Comparison of ENCODE assay signal across 25 cellular contexts in the genomic region with DNA sequence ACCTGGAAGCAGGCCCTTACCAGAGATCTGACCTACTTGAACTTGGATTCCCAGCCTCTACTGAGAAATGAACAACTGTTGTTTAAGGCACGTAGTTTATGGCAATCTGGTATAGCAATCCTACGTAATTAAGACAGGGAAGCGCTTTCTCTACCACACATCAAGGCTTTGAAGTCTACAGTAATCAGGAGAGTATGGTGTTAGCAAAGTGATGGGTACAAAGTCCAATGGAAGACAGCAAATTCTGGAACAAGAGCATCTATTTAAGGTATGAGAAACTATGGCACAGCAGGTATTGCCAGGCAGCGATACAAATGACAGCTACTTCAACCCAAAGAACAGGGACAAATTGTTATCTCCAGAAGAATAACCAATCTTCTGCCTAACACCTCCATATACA. TPM values are rescaled to one million over a fixed set of nuclear protein-coding genes. Genes with fewer than 3 reads are reported as not detected.
DNase-seq lines count a peak whose midpoint lies in the region; ATAC-seq and TF ChIP-seq lines count a peak whose summit lies in the region.
"Had no signal": no experiment of that assay in that cellular context is flagged by ENCODE, and none has a peak within 500 bp of the region (broad histone marks: within the 10 kb centered on the region; RNA-seq: fewer than 3 reads in every experiment).

No MANE protein-coding gene starts in this region.

- H3K27ac Mint-ChIP-seq in WTC11 (no peak overlapping the region), memory B cell (peak overlapping the region; percentile 95)
- H3K27ac Mint-ChIP-seq: GM23338; HFFc6; mesothelial cell of epicardium; natural killer cell treated with Interleukin-12 subunit alpha and Interleukin-12 subunit beta and Interleukin-15 and Interleukin-18, amount 100 ng/mL, for 72 hours had no signal

- intact Hi-C loops in right cardiac atrium (cut with DNase I), result no loop called here
- intact Hi-C loops in Right ventricle myocardium superior (cut with DNase I), result no loop called here
- intact Hi-C loops in thyroid gland (cut with DNase I), result no loop called here

- ATAC-seq in right cardiac atrium (no peak), Right ventricle myocardium superior (ENCODE audit: poor library complexity) (no peak), WTC11 (no peak), memory B cell (ENCODE audit: low read depth) (no peak), HG03097 (IDR thresholded peaks at IDR 0.05; ENCODE audit: low FRiP score, unreplicated experiment) (no peak)
- ATAC-seq: GM23338; left lung; natural killer cell treated with Interleukin-12 subunit alpha and Interleukin-12 subunit beta and Interleukin-15 and Interleukin-18, amount 100 ng/mL, for 72 hours; Panc1 had no signal

- H3K27me3 ChIP-seq in right cardiac atrium (ENCODE audit: control insufficient read depth, insufficient read depth) (no peaks in the 10 kb centered on the region), thyroid gland (no peaks in the 10 kb centered on the region)
- H3K27me3 ChIP-seq: left lung, MG63 had no signal

- no peak for DNase-seq in right cardiac atrium
- no peak for DNase-seq in Right ventricle myocardium superior
- no peak for DNase-seq in WTC11 (ENCODE audit: low spot score)
- DNase-seq in memory B cell (ENCODE audit: low spot score in 2 of 2), result no peak
- no peak for DNase-seq in thyroid gland
- DNase-seq in stimulated activated CD4-positive, alpha-beta T cell treated with anti-CD3 and anti-CD28 coated beads, Interleukin-4, amount 100 ng/mL, for 1 hour, result no peak
- DNase-seq: activated CD4-positive, alpha-beta T cell treated with anti-CD3 and anti-CD28 coated beads for 1 hour; EL; HFFc6; hippocampal formation; KG1; left lung; MG63; NCI-H1105 treated with DMSO at 0.1 percent for 48 hours; NCI-H2029 treated with DMSO at 0.1 percent for 48 hours; NCI-H2227 treated with DMSO at 0.1 percent for 48 hours; NCI-H526 treated with DMSO at 0.1 percent for 48 hours; SIG-M5; stimulated activated CD4-positive, alpha-beta T cell treated with anti-CD3 and anti-CD28 coated beads, Interleukin-2, amount 100 ng/mL, for 48 hours had no signal

- no peak overlapping the region for H3K4me3 Mint-ChIP-seq in WTC11
- H3K4me3 Mint-ChIP-seq in memory B cell, result no peak overlapping the region
- H3K4me3 Mint-ChIP-seq: GM23338; HFFc6; mesothelial cell of epicardium; natural killer cell treated with Interleukin-12 subunit alpha and Interleukin-12 subunit beta and Interleukin-15 and Interleukin-18, amount 100 ng/mL, for 72 hours had no signal

- peaks cover 25% of the 10 kb centered on the region for H3K4me1 Mint-ChIP-seq in WTC11
- peaks cover 38% of the 10 kb centered on the region for H3K4me1 Mint-ChIP-seq in memory B cell
- H3K4me1 Mint-ChIP-seq: GM23338 had no signal

- no peaks in the 10 kb centered on the region for H3K36me3 ChIP-seq in thyroid gland
- H3K36me3 ChIP-seq: left lung, MG63 had no signal

- peaks cover 11% of the 10 kb centered on the region for H3K27me3 Mint-ChIP-seq in WTC11 (ENCODE audit: low read depth)
- H3K27me3 Mint-ChIP-seq in memory B cell, result no peaks in the 10 kb centered on the region
- H3K27me3 Mint-ChIP-seq: natural killer cell treated with Interleukin-12 subunit alpha and Interleukin-12 subunit beta and Interleukin-15 and Interleukin-18, amount 100 ng/mL, for 72 hours had no signal

- POLR2A ChIA-PET in WTC11 (lab: Charles Lee), result no interaction called here

- WGBS in right cardiac atrium, result 94% methylated on average over 4 of the region's 4 CpGs
- 79 to 86% methylated on average over 4 of the region's 4 CpGs for WGBS in thyroid gland, 2 donors

- peaks cover 4% of the 10 kb centered on the region for H3K4me1 ChIP-seq in right cardiac atrium (ENCODE audit: control insufficient read depth, insufficient read depth, low read length)
- H3K4me1 ChIP-seq in thyroid gland, result peaks cover 18 to 26% of the 10 kb centered on the region in 2 donors

- H3K36me3 Mint-ChIP-seq in WTC11 (no peaks in the 10 kb centered on the region), memory B cell (peaks cover 2% of the 10 kb centered on the region)
- H3K36me3 Mint-ChIP-seq: natural killer cell treated with Interleukin-12 subunit alpha and Interleukin-12 subunit beta and Interleukin-15 and Interleukin-18, amount 100 ng/mL, for 72 hours had no signal

- H3K9me3 Mint-ChIP-seq in WTC11, result no peaks in the 10 kb centered on the region
- no peaks in the 10 kb centered on the region for H3K9me3 Mint-ChIP-seq in memory B cell
- H3K9me3 Mint-ChIP-seq: natural killer cell treated with Interleukin-12 subunit alpha and Interleukin-12 subunit beta and Interleukin-15 and Interleukin-18, amount 100 ng/mL, for 72 hours had no signal

- CTCF ChIA-PET in WTC11 (lab: Charles Lee), result no interaction called here

- no peak for TF ChIP-seq POLR2A in thyroid gland (IDR thresholded peaks at IDR 0.05)

- H3K27ac ChIP-seq in right cardiac atrium (ENCODE audit: low read length), result peak overlapping the region; percentile 8
- peak overlapping the region; percentile 1 to 94 (median 89) for H3K27ac ChIP-seq in thyroid gland
- H3K27ac ChIP-seq: C4-2B, left lung had no signal

- no peaks in the 10 kb centered on the region for H3K9me3 ChIP-seq in right cardiac atrium (ENCODE audit: control insufficient read depth, low read length)
- no peaks in the 10 kb centered on the region for H3K9me3 ChIP-seq in thyroid gland
- H3K9me3 ChIP-seq: left lung had no signal

- TF ChIP-seq CTCF in WTC11 (IDR thresholded peaks at IDR 0.05) (no peak), thyroid gland (IDR thresholded peaks at IDR 0.05) (no peak)

- H3K4me3 ChIP-seq in right cardiac atrium (ENCODE audit: low read length), result no peak overlapping the region
- no peak overlapping the region for H3K4me3 ChIP-seq in thyroid gland (replicated peaks in 1 of 3)
- H3K4me3 ChIP-seq: GM23338, left lung, MG63 had no signal

TF ChIP-seq in WTC11, 78 proteins besides CTCF, POLR2A, EP300 and RAD21:
- no peak for TF ChIP-seq FOXP1 (CRISPR knock-in tag; IDR thresholded peaks at IDR 0.05; ENCODE audit: borderline replicate concordance)
- TF ChIP-seq SMAD3 (CRISPR knock-in tag; IDR thresholded peaks at IDR 0.05; ENCODE audit: borderline replicate concordance), result no peak
- TF ChIP-seq, protein P1, sequence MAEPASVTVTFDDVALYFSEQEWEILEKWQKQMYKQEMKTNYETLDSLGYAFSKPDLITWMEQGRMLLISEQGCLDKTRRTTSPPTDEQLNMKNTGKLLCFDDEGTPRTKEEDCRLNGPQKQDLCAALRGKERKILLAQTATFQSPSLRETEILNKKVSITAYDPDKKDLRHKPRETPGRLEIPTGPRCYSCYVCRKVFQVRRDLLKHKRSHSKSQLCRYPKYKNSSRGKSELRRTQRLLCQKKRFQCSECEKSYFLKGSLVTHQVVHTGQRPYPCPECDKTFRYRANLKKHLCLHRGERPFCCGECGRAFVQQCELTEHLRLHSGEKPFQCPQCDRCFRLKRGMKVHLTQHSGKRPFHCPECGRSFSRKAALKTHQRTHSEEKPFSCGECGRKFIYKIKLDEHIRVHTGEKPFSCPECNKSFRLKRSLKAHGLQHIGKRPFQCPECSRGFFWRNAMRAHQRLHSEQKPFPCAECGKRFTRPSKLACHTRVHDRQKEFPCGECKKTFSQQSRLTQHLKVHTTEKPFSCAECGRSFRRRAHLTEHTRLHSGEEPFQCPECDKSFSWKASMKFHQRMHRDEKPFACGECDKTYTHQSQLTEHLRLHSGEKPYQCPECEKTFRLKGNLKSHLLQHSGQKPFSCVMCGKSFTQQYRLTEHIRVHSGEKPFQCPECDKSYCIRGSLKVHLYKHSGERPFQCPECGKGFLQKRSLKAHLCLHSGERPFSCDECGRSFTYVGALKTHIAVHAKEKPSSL (CRISPR knock-in tag; conservative IDR thresholded peaks at IDR 0.05), result no peak
- TF ChIP-seq HMGA2 (CRISPR knock-in tag; IDR thresholded peaks at IDR 0.05), result no peak
- TF ChIP-seq, protein P2, sequence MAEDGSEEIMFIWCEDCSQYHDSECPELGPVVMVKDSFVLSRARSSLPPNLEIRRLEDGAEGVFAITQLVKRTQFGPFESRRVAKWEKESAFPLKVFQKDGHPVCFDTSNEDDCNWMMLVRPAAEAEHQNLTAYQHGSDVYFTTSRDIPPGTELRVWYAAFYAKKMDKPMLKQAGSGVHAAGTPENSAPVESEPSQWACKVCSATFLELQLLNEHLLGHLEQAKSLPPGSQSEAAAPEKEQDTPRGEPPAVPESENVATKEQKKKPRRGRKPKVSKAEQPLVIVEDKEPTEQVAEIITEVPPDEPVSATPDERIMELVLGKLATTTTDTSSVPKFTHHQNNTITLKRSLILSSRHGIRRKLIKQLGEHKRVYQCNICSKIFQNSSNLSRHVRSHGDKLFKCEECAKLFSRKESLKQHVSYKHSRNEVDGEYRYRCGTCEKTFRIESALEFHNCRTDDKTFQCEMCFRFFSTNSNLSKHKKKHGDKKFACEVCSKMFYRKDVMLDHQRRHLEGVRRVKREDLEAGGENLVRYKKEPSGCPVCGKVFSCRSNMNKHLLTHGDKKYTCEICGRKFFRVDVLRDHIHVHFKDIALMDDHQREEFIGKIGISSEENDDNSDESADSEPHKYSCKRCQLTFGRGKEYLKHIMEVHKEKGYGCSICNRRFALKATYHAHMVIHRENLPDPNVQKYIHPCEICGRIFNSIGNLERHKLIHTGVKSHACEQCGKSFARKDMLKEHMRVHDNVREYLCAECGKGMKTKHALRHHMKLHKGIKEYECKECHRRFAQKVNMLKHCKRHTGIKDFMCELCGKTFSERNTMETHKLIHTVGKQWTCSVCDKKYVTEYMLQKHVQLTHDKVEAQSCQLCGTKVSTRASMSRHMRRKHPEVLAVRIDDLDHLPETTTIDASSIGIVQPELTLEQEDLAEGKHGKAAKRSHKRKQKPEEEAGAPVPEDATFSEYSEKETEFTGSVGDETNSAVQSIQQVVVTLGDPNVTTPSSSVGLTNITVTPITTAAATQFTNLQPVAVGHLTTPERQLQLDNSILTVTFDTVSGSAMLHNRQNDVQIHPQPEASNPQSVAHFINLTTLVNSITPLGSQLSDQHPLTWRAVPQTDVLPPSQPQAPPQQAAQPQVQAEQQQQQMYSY (CRISPR knock-in tag; IDR thresholded peaks at IDR 0.05), result no peak
- TF ChIP-seq GABPB1 (CRISPR knock-in tag; IDR thresholded peaks at IDR 0.05), result 0 out of 2 replicates have a peak, but pooled peaks have one; percentile 23
- no peak for TF ChIP-seq KAT7 (CRISPR knock-in tag; IDR thresholded peaks at IDR 0.05; ENCODE audit: borderline replicate concordance)
- no peak for TF ChIP-seq TEAD4 (CRISPR knock-in tag; IDR thresholded peaks at IDR 0.05)

RNA-seq across cellular contexts. Expression of gene ZNF563, which starts 3.1 kb away (rescaled TPM):
- total RNA-seq in right cardiac atrium (1 to 10 TPM; 4.5 to 5.3 (median 4.8) TPM), Right ventricle myocardium superior (4.2 TPM), WTC11 (2021) (4.5 to 5.6 TPM (median 4.5 TPM) in 3 replicates), thyroid gland (10 to 100 TPM in 3 of 4 donors, 1 to 10 TPM in 1; 9.9 to 13.7 (median 11.7) TPM)
- polyA plus RNA-seq in right cardiac atrium, result 5.7 TPM

RNA-seq across cellular contexts. Expression of gene ZNF442, which starts 35.1 kb away (rescaled TPM):
- 1 to 10 TPM; 2.7 to 3.7 (median 3.2) TPM for total RNA-seq in right cardiac atrium
- polyA plus RNA-seq in right cardiac atrium, result 0.84 TPM
- total RNA-seq in Right ventricle myocardium superior, result 2.3 TPM
- 1.9 to 4.0 TPM (median 2.4 TPM) in 3 replicates for total RNA-seq in WTC11 (2021)
- 1 to 10 TPM; 3.4 to 6.3 (median 4.3) TPM for total RNA-seq in thyroid gland

RNA-seq across cellular contexts. Expression of gene ZNF44, which starts 35.7 kb away (rescaled TPM):
- 10 to 100 TPM in 1 of 4 donors, 1 to 10 TPM in 3; 8.9 to 13.1 (median 9.5) TPM for total RNA-seq in right cardiac atrium
- 5.3 TPM for polyA plus RNA-seq in right cardiac atrium
- 8.6 TPM for total RNA-seq in Right ventricle myocardium superior
- total RNA-seq in WTC11 (2021), result 4.8 to 7.6 TPM (median 6.4 TPM) in 3 replicates
- total RNA-seq in thyroid gland, result 10 to 100 TPM; 13.7 to 24.6 (median 19.2) TPM
